ENCODE assay signal across 9 cellular contexts in the genomic region with DNA sequence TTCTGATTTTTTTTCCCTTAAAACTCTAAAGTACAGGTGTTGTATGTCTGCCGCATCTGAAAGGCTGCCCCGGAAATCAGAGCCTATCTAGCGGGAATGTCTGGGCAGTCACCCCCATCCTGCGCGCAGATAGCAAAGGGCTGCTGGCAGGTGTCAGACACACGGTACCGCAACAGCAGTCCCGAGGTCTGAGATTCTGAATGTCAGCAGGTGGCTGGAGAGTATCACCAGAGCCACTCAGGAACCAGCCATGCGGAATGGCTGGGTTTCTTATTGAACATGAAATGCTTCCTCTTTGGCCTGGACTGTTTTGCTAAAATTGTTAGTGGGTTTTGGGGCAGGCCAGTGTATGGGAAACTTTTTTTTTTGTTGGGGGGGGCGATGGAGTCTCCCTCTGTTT. TPM values are rescaled to one million over a fixed set of nuclear protein-coding genes. Genes with fewer than 3 reads are reported as not detected.
DNase-seq lines count a peak whose midpoint lies in the region; ATAC-seq lines count a peak whose summit lies in the region.
"Had no signal": no experiment of that assay in that cellular context is flagged by ENCODE, and none has a peak within 500 bp of the region (broad histone marks: within the 10 kb centered on the region; RNA-seq: fewer than 3 reads in every experiment).

No MANE protein-coding gene starts in this region.

- peaks cover 13% of the 10 kb centered on the region for H3K36me3 Mint-ChIP-seq in activated T-helper 1 cell treated with anti-CD3 and anti-CD28 coated beads, Interleukin-12 subunit alpha, Interleukin-12 subunit beta, Interleukin-2, Interleukin-4 antibody, amounts not matched to agents 30 ng/mL and 10 ng/mL and 1 ng/mL, durations not matched to agents 14 hours and 24 hours and 36 hours (ENCODE audit: low read depth)

- peak; percentile 77 for ATAC-seq in GM19324 (IDR thresholded peaks at IDR 0.05; ENCODE audit: low FRiP score, unreplicated experiment)
- ATAC-seq in HG03565 (IDR thresholded peaks at IDR 0.05; ENCODE audit: unreplicated experiment), result peak; percentile 63

- no peaks in the 10 kb centered on the region for H3K9me3 ChIP-seq in BLaER1

- peaks cover 51% of the 10 kb centered on the region for H3K36me3 ChIP-seq in BLaER1

- peaks cover 95% of the 10 kb centered on the region for H4K20me1 ChIP-seq in BLaER1

- intact Hi-C loops in activated T-helper 1 cell treated with anti-CD3 and anti-CD28 coated beads, Interleukin-12 subunit alpha, Interleukin-12 subunit beta, Interleukin-2, Interleukin-4 antibody, amounts not matched to agents 30 ng/mL and 10 ng/mL and 1 ng/mL, durations not matched to agents 14 hours and 24 hours and 36 hours (cut with micrococcal nuclease), result no loop called here

- peak overlapping the region; percentile 87 for H3K4me2 ChIP-seq in BLaER1

- no peak overlapping the region for H3K9ac ChIP-seq in BLaER1

- no peaks in the 10 kb centered on the region for H3K27me3 ChIP-seq in BLaER1

- DNase-seq in activated T-helper 1 cell treated with anti-CD3 and anti-CD28 coated beads, Interleukin-12 subunit alpha, Interleukin-12 subunit beta, Interleukin-2, Interleukin-4 antibody, amounts not matched to agents 30 ng/mL and 10 ng/mL and 1 ng/mL, durations not matched to agents 14 hours and 24 hours and 36 hours (ENCODE audit: low spot score), result no peak
- DNase-seq in cerebellar nuclear complex (lab: John Stamatoyannopoulos, UW) (no peak), epidermal melanocyte (ENCODE audit: insufficient read length, low spot score) (no peak), GOT3 (lab: John Stamatoyannopoulos, UW) (no peak)
- no peak for DNase-seq in activated CD8-positive, alpha-beta memory T cell treated with anti-CD3 and anti-CD28 coated beads for 24 hours
- DNase-seq: effector CD4-positive, alpha-beta T cell had no signal

- H3K4me3 ChIP-seq in BLaER1, result peak overlapping the region; percentile 12; the same call in 1 of the 2 replicates

- H3K4me1 Mint-ChIP-seq in activated T-helper 1 cell treated with anti-CD3 and anti-CD28 coated beads, Interleukin-12 subunit alpha, Interleukin-12 subunit beta, Interleukin-2, Interleukin-4 antibody, amounts not matched to agents 30 ng/mL and 10 ng/mL and 1 ng/mL, durations not matched to agents 14 hours and 24 hours and 36 hours (ENCODE audit: low read depth), result peaks cover 10% of the 10 kb centered on the region

- H3K27ac Mint-ChIP-seq in activated T-helper 1 cell treated with anti-CD3 and anti-CD28 coated beads, Interleukin-12 subunit alpha, Interleukin-12 subunit beta, Interleukin-2, Interleukin-4 antibody, amounts not matched to agents 30 ng/mL and 10 ng/mL and 1 ng/mL, durations not matched to agents 14 hours and 24 hours and 36 hours, result peak overlapping the region; percentile 12

- H3K4me3 Mint-ChIP-seq in activated T-helper 1 cell treated with anti-CD3 and anti-CD28 coated beads, Interleukin-12 subunit alpha, Interleukin-12 subunit beta, Interleukin-2, Interleukin-4 antibody, amounts not matched to agents 30 ng/mL and 10 ng/mL and 1 ng/mL, durations not matched to agents 14 hours and 24 hours and 36 hours, result no peak overlapping the region

- no peaks in the 10 kb centered on the region for H3K27me3 Mint-ChIP-seq in activated T-helper 1 cell treated with anti-CD3 and anti-CD28 coated beads, Interleukin-12 subunit alpha, Interleukin-12 subunit beta, Interleukin-2, Interleukin-4 antibody, amounts not matched to agents 30 ng/mL and 10 ng/mL and 1 ng/mL, durations not matched to agents 14 hours and 24 hours and 36 hours (ENCODE audit: insufficient read depth)

- peaks cover 95% of the 10 kb centered on the region for H3K4me1 ChIP-seq in BLaER1

- H3K9me3 Mint-ChIP-seq in activated T-helper 1 cell treated with anti-CD3 and anti-CD28 coated beads, Interleukin-12 subunit alpha, Interleukin-12 subunit beta, Interleukin-2, Interleukin-4 antibody, amounts not matched to agents 30 ng/mL and 10 ng/mL and 1 ng/mL, durations not matched to agents 14 hours and 24 hours and 36 hours, result no peaks in the 10 kb centered on the region

- peak overlapping the region; percentile 68; the same call in 1 of the 2 replicates for H3K27ac ChIP-seq in BLaER1

RNA-seq across cellular contexts. Expression of a gene that starts 53.3 kb away (rescaled TPM):
- total RNA-seq in activated T-helper 1 cell treated with anti-CD3 and anti-CD28 coated beads, Interleukin-12 subunit alpha, Interleukin-12 subunit beta, Interleukin-2, Interleukin-4 antibody, amounts not matched to agents 30 ng/mL and 10 ng/mL and 1 ng/mL, durations not matched to agents 14 hours and 24 hours and 36 hours, result 69.6 and 76.5 TPM in 2 replicates
